In the genomic region with DNA sequence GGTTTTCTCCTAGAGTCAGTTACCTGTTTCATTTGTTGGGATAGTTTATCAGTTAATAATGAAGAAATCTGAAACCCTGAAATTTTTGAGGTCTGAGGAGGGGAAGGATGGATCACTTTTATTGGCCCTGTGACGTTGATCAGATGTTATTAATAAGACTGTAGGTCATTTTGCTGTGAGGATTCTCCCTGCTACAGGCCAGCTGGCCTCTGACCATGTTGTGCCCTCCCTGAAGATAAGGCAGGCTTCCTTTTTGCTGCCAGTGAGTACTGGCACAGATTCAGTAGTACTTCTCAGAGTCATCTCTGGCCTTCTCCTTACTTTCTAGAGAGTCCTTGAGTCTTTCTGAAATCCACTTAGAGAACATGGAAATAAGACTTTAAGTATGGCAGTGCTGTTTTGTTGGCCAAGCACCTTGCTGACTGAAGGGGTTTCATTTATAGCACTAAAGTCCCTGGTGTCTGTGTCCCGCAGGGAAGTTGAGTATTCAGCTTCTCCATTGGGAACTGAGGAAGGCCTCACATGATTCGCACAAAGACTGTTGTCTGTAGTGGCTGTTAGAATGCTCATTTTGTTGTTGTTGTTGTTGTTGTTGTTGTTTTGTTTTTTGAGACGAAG, we compare ENCODE assay signal across 1 cellular context.
TF ChIP-seq lines count a peak whose summit lies in the region.

No MANE protein-coding gene starts in this region.

TF ChIP-seq in SK-N-SH treated with all-trans-retinoic acid at 6 μM for 48 hours, 23 proteins besides CTCF, POLR2A, EP300 and RAD21 (continued from another document):
- no peak for TF ChIP-seq CSRNP3 (CRISPR knock-in tag; IDR thresholded peaks at IDR 0.05)
- TF ChIP-seq TSHZ2 (CRISPR knock-in tag; IDR thresholded peaks at IDR 0.05) = no peak
- no peak for TF ChIP-seq OSR1 (CRISPR knock-in tag; IDR thresholded peaks at IDR 0.05)
- no peak for TF ChIP-seq GLIS3 (CRISPR knock-in tag; IDR thresholded peaks at IDR 0.05)
- no peak for TF ChIP-seq SNAI2 (CRISPR knock-in tag; IDR thresholded peaks at IDR 0.05)
- TF ChIP-seq ZFP30 (CRISPR knock-in tag; IDR thresholded peaks at IDR 0.05) = no peak
- TF ChIP-seq ESRRG (CRISPR knock-in tag; IDR thresholded peaks at IDR 0.05) = no peak
- no peak for TF ChIP-seq TCF4 (CRISPR knock-in tag; IDR thresholded peaks at IDR 0.05; ENCODE audit: borderline replicate concordance)
- TF ChIP-seq ZC3H10 (CRISPR knock-in tag; IDR thresholded peaks at IDR 0.05) = no peak
- TF ChIP-seq BACH2 (CRISPR knock-in tag; IDR thresholded peaks at IDR 0.05; ENCODE audit: borderline replicate concordance) = no peak
